9 cellular contexts compared by ENCODE assay signal in the genomic region with DNA sequence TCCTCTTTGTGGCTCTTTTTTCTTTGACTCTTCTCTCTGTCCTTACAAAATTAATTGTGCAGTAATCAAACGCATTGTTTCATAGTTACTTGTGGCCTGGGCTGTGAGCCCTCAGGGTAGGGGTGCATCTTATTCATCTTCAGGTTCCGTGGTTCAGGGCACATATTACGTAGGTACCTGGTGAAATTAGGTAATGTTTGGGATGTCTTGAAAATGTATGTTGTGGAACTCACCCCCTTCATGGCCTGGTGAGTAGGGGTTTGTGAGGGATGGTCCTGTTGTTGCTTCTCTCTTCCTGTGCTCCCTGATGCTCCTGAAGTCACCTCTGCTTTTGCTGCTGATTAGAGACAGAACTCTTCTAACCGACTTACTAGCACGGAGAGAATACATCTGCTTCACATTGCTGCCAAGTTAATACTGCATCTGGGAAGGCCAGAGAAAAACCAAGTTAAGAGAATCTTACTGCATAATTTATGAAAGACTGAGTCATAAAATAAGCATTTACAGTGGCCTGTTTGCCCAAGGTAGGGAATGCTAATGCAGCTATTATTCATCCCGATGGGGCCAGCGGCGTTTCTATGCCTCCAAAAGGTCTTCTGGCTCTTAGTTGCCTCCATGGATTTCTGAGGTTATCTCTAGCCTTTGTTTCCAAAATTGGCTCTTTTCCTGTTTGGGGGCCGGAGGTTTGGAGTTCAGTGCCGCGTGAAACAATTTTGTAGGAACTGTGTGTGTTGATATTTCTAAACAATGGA.
DNase-seq lines count a peak whose midpoint lies in the region; TF ChIP-seq lines count a peak whose summit lies in the region.
"Had no signal": no experiment of that assay in that cellular context is flagged by ENCODE, and none has a peak within 500 bp of the region (broad histone marks: within the 10 kb centered on the region; RNA-seq: fewer than 3 reads in every experiment).

No MANE protein-coding gene starts in this region.

- H3K9me3 ChIP-seq in osteoblast (ENCODE audit: low read depth, low read length), result no peaks in the 10 kb centered on the region

- no peak for TF ChIP-seq CTCF in epithelial cell of esophagus (IDR thresholded peaks at IDR 0.05; ENCODE audit: insufficient read depth, low read depth, low read length, missing control alignments)
- TF ChIP-seq CTCF in osteoblast (IDR thresholded peaks at IDR 0.05; ENCODE audit: extremely low read depth, low read depth, low read length), result no peak
- no peak for TF ChIP-seq CTCF in endothelial cell (IDR thresholded peaks at IDR 0.05; ENCODE audit: unreplicated experiment)

- no peaks in the 10 kb centered on the region for H3K36me3 ChIP-seq in osteoblast (ENCODE audit: insufficient read depth, low read length)

- H3K36me3 Mint-ChIP-seq in endothelial cell (ENCODE audit: low read depth, unreplicated experiment), result no peaks in the 10 kb centered on the region

- H2AFZ ChIP-seq in osteoblast (ENCODE audit: low read length), result peak overlapping the region; percentile 1

- H3K27ac Mint-ChIP-seq in endothelial cell (ENCODE audit: unreplicated experiment), result no peak overlapping the region
- H3K27ac Mint-ChIP-seq: activated T-helper 2 cell treated with anti-CD3 and anti-CD28 coated beads, Interferon-gamma antibody, Interleukin-2, Interleukin-4, amounts not matched to agents 10 μg/mL and 5 μg/mL and 100 μg/mL, durations not matched to agents 14 hours and 24 hours and 36 hours had no signal

- H3K4me3 ChIP-seq in epithelial cell of esophagus (ENCODE audit: low read length) (no peak overlapping the region), osteoblast (ENCODE audit: insufficient read depth, low read length) (peak overlapping the region; percentile 31)

- H3K27me3 ChIP-seq in osteoblast (ENCODE audit: insufficient read depth, low read length), result no peaks in the 10 kb centered on the region

- peak overlapping the region; percentile 83 for H3K27ac ChIP-seq in osteoblast (ENCODE audit: low read depth, low read length)

- H3K79me2 ChIP-seq in osteoblast (ENCODE audit: insufficient read depth, low read length), result peaks cover 46% of the 10 kb centered on the region

- peak overlapping the region; percentile 67 for H3K4me2 ChIP-seq in osteoblast (ENCODE audit: insufficient read depth, low read length)

- H4K20me1 ChIP-seq in osteoblast (ENCODE audit: insufficient read depth, low read length), result peaks cover 45% of the 10 kb centered on the region

- peaks cover 28% of the 10 kb centered on the region for H3K4me1 ChIP-seq in osteoblast (ENCODE audit: insufficient read depth, low read length)

- no peak overlapping the region for H3K4me3 Mint-ChIP-seq in endothelial cell (ENCODE audit: unreplicated experiment)

- DNase-seq in COR-L47 (lab: John Stamatoyannopoulos, UW), result peak; percentile 12
- peak; percentile 92 for DNase-seq in M059J (ENCODE audit: low read depth)
- peak; percentile 89 for DNase-seq in epithelial cell of esophagus (ENCODE audit: low read depth)
- DNase-seq in osteoblast (ENCODE audit: insufficient read length, low spot score, missing footprints), result peak; percentile 95
- no peak for DNase-seq in endothelial cell (ENCODE audit: low spot score)
- DNase-seq in NCI-H2107 treated with DMSO at 0.1 percent for 48 hours (lab: John Stamatoyannopoulos, UW; ENCODE audit: unreplicated experiment), result no peak
- no peak for DNase-seq in NCI-H748 (lab: John Stamatoyannopoulos, UW; ENCODE audit: unreplicated experiment)
- no peak for DNase-seq in SK-N-DZ (ENCODE audit: low spot score)

- peaks cover 9% of the 10 kb centered on the region for H3K27me3 Mint-ChIP-seq in endothelial cell (ENCODE audit: unreplicated experiment)

- H3K4me1 Mint-ChIP-seq in endothelial cell (ENCODE audit: unreplicated experiment), result peaks cover 32% of the 10 kb centered on the region

- H3K9me3 Mint-ChIP-seq in endothelial cell (ENCODE audit: unreplicated experiment), result no peaks in the 10 kb centered on the region

Comparison
In these comparisons a context has a peak if more than half of its experiments do, and no peak if none do; other contexts are left out.
1. DNase-seq: peak in COR-L47 (single experiment), M059J (single experiment), epithelial cell of esophagus (single experiment) and osteoblast (single experiment); none in endothelial cell (single experiment), NCI-H2107 treated with DMSO at 0.1 percent for 48 hours (single experiment), NCI-H748 (single experiment) and SK-N-DZ (single experiment).